In genomic region chr11:706957-707816, GRCh38 we compare ENCODE assay signal across 9 cellular contexts. TPM values are rescaled to one million over a fixed set of nuclear protein-coding genes. Genes with fewer than 3 reads are reported as not detected.
A peak's percentile ranks its signal among the peaks of the same experiment; 100 is the strongest.
DNase-seq lines count a peak whose midpoint lies in the region; ATAC-seq, FAIRE-seq and TF ChIP-seq lines count a peak whose summit lies in the region.
"Had no signal": no experiment of that assay in that cellular context is flagged by ENCODE, and none has a peak within 500 bp of the region (broad histone marks: within the 10 kb centered on the region; RNA-seq: fewer than 3 reads in every experiment).

No MANE protein-coding gene starts in this region.

- H3K4me1 ChIP-seq in HepG2 (ENCODE audit: insufficient read depth, low read length), result peaks cover 74% of the 10 kb centered on the region
- H3K4me1 ChIP-seq in transverse colon, result peaks cover 23 to 77% (median 68%) of the 10 kb centered on the region in 4 donors

- no peak overlapping the region for H2AFZ ChIP-seq in HepG2 (ENCODE audit: low read length)

- CTCF ChIA-PET in HepG2 (lab: Yijun Ruan, JAX; ENCODE audit: low intra/inter-chr PET ratio, low total read pairs), result no interaction called here

- peak overlapping the region; percentile 83 for H3K4me2 ChIP-seq in HepG2 (ENCODE audit: low read depth, low read length)

- 0 out of 2 replicates have a peak, but pooled peaks cover 5% of the 10 kb centered on the region for H4K20me1 ChIP-seq in HepG2 (ENCODE audit: insufficient read depth, low read length)

- H3K27me3 ChIP-seq in HepG2 (ENCODE audit: control insufficient read depth in 1 of 2, insufficient read depth in 2 of 2, low read length in 2 of 2), result no peaks in the 10 kb centered on the region; a peak in 1 of 5 replicates
- peaks cover 10% of the 10 kb centered on the region for H3K27me3 ChIP-seq in transverse colon

- ATAC-seq in HepG2, result peak; percentile 56
- ATAC-seq in activated CD4-positive, CD25-positive, alpha-beta regulatory T cell treated with anti-CD3 and anti-CD28 coated beads, Interleukin-2, amount 50 U/mL, for 24 hours, result no peak

- in situ Hi-C loops in HepG2 (cut with HindIII; ENCODE audit: extremely low pct_ligation_motif_present, low pct_unique_long_range_greater_than_20kb) (no loop called here), transverse colon (cut with MboI; ENCODE audit: low pct_ligation_motif_present in 1 of 4, low pct_unique_long_range_greater_than_20kb in 1 of 4, low sequenced_read_pairs in 3 of 4) (no loop called here)

- 2% methylated on average over 18 of the region's 30 CpGs for WGBS in HepG2 (ENCODE audit: low lambda C conversion rate)
- 36% methylated on average over 27 of the region's 30 CpGs; no CpG with 5 or more reads in 1 of the 2 donors for WGBS in transverse colon (ENCODE audit: low coverage in 1 of 2), 2 donors

- BruUV-seq in HepG2 (replicated peaks; lab: Mats Ljungman, UMichigan), result no TSS peak

- peaks cover 44% of the 10 kb centered on the region for H3K79me2 ChIP-seq in HepG2 (ENCODE audit: insufficient read depth, low read length)

- H3K27ac ChIP-seq in HepG2 (ENCODE audit: extremely low read length, insufficient read depth, low read length) (peak overlapping the region; percentile 96), transverse colon (peak overlapping the region; percentile 92 to 94 (median 94))

- TF ChIP-seq EP300 in HepG2 (IDR thresholded peaks at IDR 0.05; ENCODE audit: low read depth in 2 of 2, low read length in 2 of 2), result peak; percentile 59 to 75
- TF ChIP-seq EP300 in HepG2 (CRISPR knock-in tag; IDR thresholded peaks at IDR 0.05; ENCODE audit: borderline replicate concordance), result peak; percentile 3; the same call in 1 of the 2 replicates
- no peak for TF ChIP-seq EP300 in transverse colon (IDR thresholded peaks at IDR 0.05; ENCODE audit: low read depth)

- DNase-seq in HS-27A (ENCODE audit: low read depth), result peak; percentile 50
- DNase-seq in cardiac fibroblast (ENCODE audit: low read depth in 2 of 2), result peak; percentile 8 to 12
- DNase-seq in HepG2 (ENCODE audit: low spot score), result peak; percentile 94
- DNase-seq in transverse colon, result peak; percentile 68
- DNase-seq in stimulated activated CD4-positive, alpha-beta T cell treated with anti-CD3 and anti-CD28 coated beads, Interleukin-4, amount 100 ng/mL, for 4 hours, result no peak
- no peak for DNase-seq in activated T-cell treated with anti-CD3 and anti-CD28 coated beads, Interleukin-2, amount 50 U/mL, for 48 hours
- no peak for DNase-seq in SK-N-DZ (ENCODE audit: low spot score)
- DNase-seq: activated CD8-positive, alpha-beta memory T cell treated with anti-CD3 and anti-CD28 coated beads, Interleukin-2, amount 10 ng/mL, durations not matched to agents 7 days and 5 days had no signal

- TF ChIP-seq RAD21 in HepG2 (CRISPR knock-in tag; IDR thresholded peaks at IDR 0.05), result peak; percentile 44; the same call in 1 of the 2 replicates

- H3K4me3 ChIP-seq in cardiac fibroblast (replicated peaks in 1 of 2; ENCODE audit: low read depth in 2 of 2, low read length in 2 of 2) (peak overlapping the region; percentile 42 to 57), HepG2 (replicated peaks in 1 of 3; ENCODE audit: insufficient read depth in 1 of 3, low read depth in 2 of 3, low read length in 3 of 3) (peak overlapping the region; percentile 94 to 97 (median 96); a peak in 5 of 6 replicates), transverse colon (peak overlapping the region; percentile 47 to 73 (median 66))

- H3K36me3 ChIP-seq in HepG2 (replicated peaks in 1 of 2; ENCODE audit: control insufficient read depth in 1 of 2, insufficient read depth in 2 of 2, low read length in 2 of 2), result peaks cover 0 to 1% of the 10 kb centered on the region in 2 experiments; a peak in 3 of 5 replicates
- peaks cover 0 to under 1% (median 0%) of the 10 kb centered on the region in 4 donors for H3K36me3 ChIP-seq in transverse colon

- TF ChIP-seq CTCF in cardiac fibroblast (IDR thresholded peaks at IDR 0.05; ENCODE audit: low read depth, low read length) (no peak), HepG2 (CRISPR knock-in tag; IDR thresholded peaks at IDR 0.05) (peak; percentile 59), transverse colon (IDR thresholded peaks at IDR 0.05) (peak in 4 of 5 experiments; percentile 11 to 42 (median 20))

- POLR2A ChIA-PET in HepG2 (lab: Yijun Ruan, JAX), result interaction anchor here (0.6 to 7.9 kb wide), 24 partner anchors 8 to 1282 kb away, joined by 3 to 203 read pairs (median 4); partner anchors contain the start of genes DEAF1, HRAS, LMNTD2 and PHRF1

- H3K9me3 ChIP-seq in HepG2 (ENCODE audit: low read length) (no peaks in the 10 kb centered on the region), transverse colon (no peaks in the 10 kb centered on the region)

- peak overlapping the region; percentile 92 for H3K9ac ChIP-seq in HepG2 (ENCODE audit: insufficient read depth, low read depth, low read length)

- intact Hi-C loops in HepG2 (cut with micrococcal nuclease; ENCODE audit: unreplicated experiment), result loop anchor here (2.0 to 10.0 kb wide), 2 partner anchors 22 to 52 kb away; no protein-coding TSS in a partner anchor
- intact Hi-C loops in transverse colon (cut with DNase I; ENCODE audit: low total_unique reads), result no loop called here

- peak; percentile 89 for FAIRE-seq in HepG2 (lab: Jason Lieb, UNC)

- TF ChIP-seq POLR2A in HepG2 (IDR thresholded peaks at IDR 0.05; ENCODE audit: insufficient read depth in 1 of 2, low read depth in 2 of 2, low read length in 2 of 2) (no peak), transverse colon (IDR thresholded peaks at IDR 0.05) (no peak)

RNA-seq across cellular contexts. Expression of gene EPS8L2, which starts 1.2 kb away (rescaled TPM):
- total RNA-seq in HepG2 (2016; rRNA removed; fragmentation: Illumina TruSeq; extraction: Trizol) (55.6 and 89.3 TPM in 2 replicates), transverse colon (1,000 to 10,000 TPM in 1 of 4 donors, 100 to 1,000 TPM in 3; 257 to 1,130 (median 322) TPM)
- 23.4 and 26.5 TPM in 2 replicates for total RNA-seq in HepG2 (2016; cell fraction: cytosol; rRNA removed; fragmentation: Illumina TruSeq; extraction: Trizol; ENCODE audit: low read depth)
- total RNA-seq in HepG2 (2016; cell fraction: insoluble cytoplasmic fraction; rRNA removed; fragmentation: Illumina TruSeq; extraction: Trizol), result 59.5 and 96.0 TPM in 2 replicates
- total RNA-seq in HepG2 (2016; cell fraction: membrane; rRNA removed; fragmentation: Illumina TruSeq; extraction: Trizol), result 40.7 and 48.2 TPM in 2 replicates
- total RNA-seq in HepG2 (2016; cell fraction: nucleus; rRNA removed; fragmentation: Illumina TruSeq; extraction: Trizol), result 113 TPM in 2 replicates
- polyA plus RNA-seq in HepG2 (2011; rRNA removed), result 416 and 597 TPM in 2 replicates
- 128 and 201 TPM in 2 replicates for polyA plus RNA-seq in HepG2 (2011; cell fraction: cytosol; rRNA removed)
- polyA plus RNA-seq in HepG2 (2011; cell fraction: nucleus; rRNA removed), result 5,456 and 6,377 TPM in 2 replicates
- polyA plus RNA-seq in HepG2 (2012), result 164 and 263 TPM in 2 replicates
- polyA plus RNA-seq in HepG2 (2016; cell fraction: cytosol; fragmentation: Illumina TruSeq; extraction: Trizol; ENCODE audit: low read depth), result 26.4 and 28.2 TPM in 2 replicates
- polyA plus RNA-seq in HepG2 (2016; cell fraction: insoluble cytoplasmic fraction; fragmentation: Illumina TruSeq; extraction: Trizol; ENCODE audit: low read depth), result 71.6 and 87.9 TPM in 2 replicates
- polyA plus RNA-seq in HepG2 (2016; cell fraction: membrane; fragmentation: Illumina TruSeq; extraction: Trizol; ENCODE audit: low read depth), result 43.4 and 44.2 TPM in 2 replicates
- polyA plus RNA-seq in HepG2 (2016; cell fraction: nucleus; fragmentation: Illumina TruSeq; extraction: Trizol; ENCODE audit: insufficient read depth, low read depth), result 595 and 650 TPM in 2 replicates
- polyA minus RNA-seq in HepG2 (2011; rRNA and poly(A)+ RNA removed; ENCODE audit: low replicate concordance), result 35.7 and 322 TPM in 2 replicates
- 77.0 and 84.5 TPM in 2 replicates for polyA minus RNA-seq in HepG2 (2011; cell fraction: cytosol; rRNA and poly(A)+ RNA removed)
- 292 and 312 TPM in 2 replicates for polyA minus RNA-seq in HepG2 (2011; cell fraction: nucleus; rRNA and poly(A)+ RNA removed)
- 0.63 and 1.4 TPM in 2 replicates for polyA plus RNA-seq in SK-N-DZ (2014; cell fraction: cytosol; rRNA removed)
- polyA plus RNA-seq in SK-N-DZ (2014; cell fraction: nucleus; rRNA removed), result 1.3 and 1.7 TPM in 2 replicates

RNA-seq across cellular contexts. Expression of gene TMEM80, which starts 11.6 kb away (rescaled TPM):
- 2.7 and 5.6 TPM in 2 replicates for total RNA-seq in HepG2 (2016; rRNA removed; fragmentation: Illumina TruSeq; extraction: Trizol)
- total RNA-seq in HepG2 (2016; cell fraction: cytosol; rRNA removed; fragmentation: Illumina TruSeq; extraction: Trizol; ENCODE audit: low read depth), result 0.71 and 1.1 TPM in 2 replicates
- total RNA-seq in HepG2 (2016; cell fraction: insoluble cytoplasmic fraction; rRNA removed; fragmentation: Illumina TruSeq; extraction: Trizol), result 2.5 and 6.4 TPM in 2 replicates
- 2.9 and 3.2 TPM in 2 replicates for total RNA-seq in HepG2 (2016; cell fraction: membrane; rRNA removed; fragmentation: Illumina TruSeq; extraction: Trizol)
- 6.8 and 8.5 TPM in 2 replicates for total RNA-seq in HepG2 (2016; cell fraction: nucleus; rRNA removed; fragmentation: Illumina TruSeq; extraction: Trizol)
- 17.1 and 20.9 TPM in 2 replicates for polyA plus RNA-seq in HepG2 (2011; rRNA removed)
- 13.5 and 14.1 TPM in 2 replicates for polyA plus RNA-seq in HepG2 (2011; cell fraction: cytosol; rRNA removed)
- 42.7 and 42.8 TPM in 2 replicates for polyA plus RNA-seq in HepG2 (2011; cell fraction: nucleus; rRNA removed)
- 20.6 and 20.8 TPM in 2 replicates for polyA plus RNA-seq in HepG2 (2012)
- polyA plus RNA-seq in HepG2 (2016; cell fraction: cytosol; fragmentation: Illumina TruSeq; extraction: Trizol; ENCODE audit: low read depth), result 1.3 and 1.4 TPM in 2 replicates
- 3.6 and 3.8 TPM in 2 replicates for polyA plus RNA-seq in HepG2 (2016; cell fraction: insoluble cytoplasmic fraction; fragmentation: Illumina TruSeq; extraction: Trizol; ENCODE audit: low read depth)
- polyA plus RNA-seq in HepG2 (2016; cell fraction: membrane; fragmentation: Illumina TruSeq; extraction: Trizol; ENCODE audit: low read depth), result 2.4 and 2.9 TPM in 2 replicates
- polyA plus RNA-seq in HepG2 (2016; cell fraction: nucleus; fragmentation: Illumina TruSeq; extraction: Trizol; ENCODE audit: insufficient read depth, low read depth), result 21.0 and 22.8 TPM in 2 replicates
- 5.4 and 7.9 TPM in 2 replicates for polyA minus RNA-seq in HepG2 (2011; rRNA and poly(A)+ RNA removed; ENCODE audit: low replicate concordance)
- 1.9 and 3.8 TPM in 2 replicates for polyA minus RNA-seq in HepG2 (2011; cell fraction: cytosol; rRNA and poly(A)+ RNA removed)
- 11.6 and 13.4 TPM in 2 replicates for polyA minus RNA-seq in HepG2 (2011; cell fraction: nucleus; rRNA and poly(A)+ RNA removed)
- total RNA-seq in transverse colon, result 100 to 1,000 TPM in 1 of 4 donors, 10 to 100 TPM in 3; 19.3 to 121 (median 41.8) TPM
- 50.3 and 67.8 TPM in 2 replicates for polyA plus RNA-seq in SK-N-DZ (2014; cell fraction: cytosol; rRNA removed)
- 58.6 and 64.8 TPM in 2 replicates for polyA plus RNA-seq in SK-N-DZ (2014; cell fraction: nucleus; rRNA removed)

RNA-seq across cellular contexts. Expression of gene DEAF1, which starts 12.2 kb away (rescaled TPM):
- total RNA-seq in HepG2 (2016; rRNA removed; fragmentation: Illumina TruSeq; extraction: Trizol) (18.2 and 29.6 TPM in 2 replicates), transverse colon (10 to 100 TPM; 24.4 to 84.5 (median 34.0) TPM)
- 52.0 and 58.7 TPM in 2 replicates for total RNA-seq in HepG2 (2016; cell fraction: cytosol; rRNA removed; fragmentation: Illumina TruSeq; extraction: Trizol; ENCODE audit: low read depth)
- 20.8 and 32.8 TPM in 2 replicates for total RNA-seq in HepG2 (2016; cell fraction: insoluble cytoplasmic fraction; rRNA removed; fragmentation: Illumina TruSeq; extraction: Trizol)
- 63.0 and 70.8 TPM in 2 replicates for total RNA-seq in HepG2 (2016; cell fraction: membrane; rRNA removed; fragmentation: Illumina TruSeq; extraction: Trizol)
- total RNA-seq in HepG2 (2016; cell fraction: nucleus; rRNA removed; fragmentation: Illumina TruSeq; extraction: Trizol), result 23.5 and 24.2 TPM in 2 replicates
- 22.3 and 31.6 TPM in 2 replicates for polyA plus RNA-seq in HepG2 (2011; rRNA removed)
- 18.7 and 21.9 TPM in 2 replicates for polyA plus RNA-seq in HepG2 (2011; cell fraction: cytosol; rRNA removed)
- polyA plus RNA-seq in HepG2 (2011; cell fraction: nucleus; rRNA removed), result 48.8 and 50.2 TPM in 2 replicates
- 24.8 and 28.9 TPM in 2 replicates for polyA plus RNA-seq in HepG2 (2012)
- 54.2 and 64.1 TPM in 2 replicates for polyA plus RNA-seq in HepG2 (2016; cell fraction: cytosol; fragmentation: Illumina TruSeq; extraction: Trizol; ENCODE audit: low read depth)
- polyA plus RNA-seq in HepG2 (2016; cell fraction: insoluble cytoplasmic fraction; fragmentation: Illumina TruSeq; extraction: Trizol; ENCODE audit: low read depth), result 20.0 and 24.6 TPM in 2 replicates
- polyA plus RNA-seq in HepG2 (2016; cell fraction: membrane; fragmentation: Illumina TruSeq; extraction: Trizol; ENCODE audit: low read depth), result 53.8 and 73.1 TPM in 2 replicates
- polyA plus RNA-seq in HepG2 (2016; cell fraction: nucleus; fragmentation: Illumina TruSeq; extraction: Trizol; ENCODE audit: insufficient read depth, low read depth), result 41.0 and 44.0 TPM in 2 replicates
- 25.5 and 31.1 TPM in 2 replicates for polyA minus RNA-seq in HepG2 (2011; rRNA and poly(A)+ RNA removed; ENCODE audit: low replicate concordance)
- polyA minus RNA-seq in HepG2 (2011; cell fraction: cytosol; rRNA and poly(A)+ RNA removed), result 12.7 and 21.4 TPM in 2 replicates
- 27.7 and 32.9 TPM in 2 replicates for polyA minus RNA-seq in HepG2 (2011; cell fraction: nucleus; rRNA and poly(A)+ RNA removed)
- 64.2 and 98.1 TPM in 2 replicates for polyA plus RNA-seq in SK-N-DZ (2014; cell fraction: cytosol; rRNA removed)
- polyA plus RNA-seq in SK-N-DZ (2014; cell fraction: nucleus; rRNA removed), result 49.5 and 51.8 TPM in 2 replicates

RNA-seq across cellular contexts. Expression of gene TALDO1, which starts 40.1 kb away (rescaled TPM):
- 240 and 336 TPM in 2 replicates for total RNA-seq in HepG2 (2016; rRNA removed; fragmentation: Illumina TruSeq; extraction: Trizol)
- 94.7 and 94.9 TPM in 2 replicates for total RNA-seq in HepG2 (2016; cell fraction: cytosol; rRNA removed; fragmentation: Illumina TruSeq; extraction: Trizol; ENCODE audit: low read depth)
- 233 and 351 TPM in 2 replicates for total RNA-seq in HepG2 (2016; cell fraction: insoluble cytoplasmic fraction; rRNA removed; fragmentation: Illumina TruSeq; extraction: Trizol)
- total RNA-seq in HepG2 (2016; cell fraction: membrane; rRNA removed; fragmentation: Illumina TruSeq; extraction: Trizol), result 97.2 and 101 TPM in 2 replicates
- 84.2 and 97.2 TPM in 2 replicates for total RNA-seq in HepG2 (2016; cell fraction: nucleus; rRNA removed; fragmentation: Illumina TruSeq; extraction: Trizol)
- 88.1 and 107 TPM in 2 replicates for polyA plus RNA-seq in HepG2 (2011; rRNA removed)
- polyA plus RNA-seq in HepG2 (2011; cell fraction: cytosol; rRNA removed), result 93.4 and 124 TPM in 2 replicates
- polyA plus RNA-seq in HepG2 (2011; cell fraction: nucleus; rRNA removed), result 50.1 and 56.3 TPM in 2 replicates
- polyA plus RNA-seq in HepG2 (2012), result 89.8 and 93.0 TPM in 2 replicates
- 78.6 and 81.5 TPM in 2 replicates for polyA plus RNA-seq in HepG2 (2016; cell fraction: cytosol; fragmentation: Illumina TruSeq; extraction: Trizol; ENCODE audit: low read depth)
- 291 and 296 TPM in 2 replicates for polyA plus RNA-seq in HepG2 (2016; cell fraction: insoluble cytoplasmic fraction; fragmentation: Illumina TruSeq; extraction: Trizol; ENCODE audit: low read depth)
- polyA plus RNA-seq in HepG2 (2016; cell fraction: membrane; fragmentation: Illumina TruSeq; extraction: Trizol; ENCODE audit: low read depth), result 74.1 and 77.8 TPM in 2 replicates
- polyA plus RNA-seq in HepG2 (2016; cell fraction: nucleus; fragmentation: Illumina TruSeq; extraction: Trizol; ENCODE audit: insufficient read depth, low read depth), result 141 and 146 TPM in 2 replicates
- polyA minus RNA-seq in HepG2 (2011; rRNA and poly(A)+ RNA removed; ENCODE audit: low replicate concordance), result 76.8 and 132 TPM in 2 replicates
- 46.9 and 78.3 TPM in 2 replicates for polyA minus RNA-seq in HepG2 (2011; cell fraction: cytosol; rRNA and poly(A)+ RNA removed)
- polyA minus RNA-seq in HepG2 (2011; cell fraction: nucleus; rRNA and poly(A)+ RNA removed), result 15.8 and 16.4 TPM in 2 replicates
- 100 to 1,000 TPM; 124 to 164 (median 141) TPM for total RNA-seq in transverse colon
- 160 and 214 TPM in 2 replicates for polyA plus RNA-seq in SK-N-DZ (2014; cell fraction: cytosol; rRNA removed)
- polyA plus RNA-seq in SK-N-DZ (2014; cell fraction: nucleus; rRNA removed), result 125 and 144 TPM in 2 replicates

Comparison
In these comparisons a context has a peak if more than half of its experiments do, and no peak if none do; other contexts are left out.
1. DNase-seq: peak in HS-27A (single experiment), cardiac fibroblast (2 of 2), HepG2 (single experiment) and transverse colon (single experiment); none in stimulated activated CD4-positive, alpha-beta T cell treated with anti-CD3 and anti-CD28 coated beads, Interleukin-4, amount 100 ng/mL, for 4 hours (0 of 2), activated T-cell treated with anti-CD3 and anti-CD28 coated beads, Interleukin-2, amount 50 U/mL, for 48 hours (0 of 2) and SK-N-DZ (single experiment).
2. Peak in every context shown above with its lines, with median percentiles within 50 percentile points of each other: H3K4me3 ChIP-seq.